Comparison of ENCODE assay signal across 8 cellular contexts in genomic region chr12:6613776-6614512, GRCh38. TPM values are rescaled to one million over a fixed set of nuclear protein-coding genes. Genes with fewer than 3 reads are reported as not detected.
DNase-seq lines count a peak whose midpoint lies in the region; ATAC-seq, FAIRE-seq and TF ChIP-seq lines count a peak whose summit lies in the region.

No MANE protein-coding gene starts in this region.

- TF ChIP-seq POLR2A in heart left ventricle (IDR thresholded peaks at IDR 0.05), result no peak

- H3K9ac ChIP-seq in Loucy (ENCODE audit: low read depth, low read length, poor library complexity, severe bottlenecking) (peak overlapping the region; percentile 93), astrocyte (ENCODE audit: low read length) (peak overlapping the region; percentile 67)

- H3K36me3 ChIP-seq in Loucy (ENCODE audit: insufficient read depth, low read length) (peaks cover 5% of the 10 kb centered on the region; the same call in 1 of the 2 replicates), astrocyte (ENCODE audit: insufficient read depth, low read length) (no peaks in the 10 kb centered on the region), heart left ventricle (no peaks in the 10 kb centered on the region)

- H3K9me3 ChIP-seq in Loucy (ENCODE audit: insufficient read depth, low read depth, low read length) (no peaks in the 10 kb centered on the region), astrocyte (ENCODE audit: insufficient read depth, low read depth, low read length) (no peaks in the 10 kb centered on the region), heart left ventricle (no peaks in the 10 kb centered on the region)

- H3K27me3 ChIP-seq in Loucy (ENCODE audit: insufficient read depth, low read length, poor library complexity, severe bottlenecking) (no peaks in the 10 kb centered on the region), astrocyte (ENCODE audit: insufficient read depth, low read length) (no peaks in the 10 kb centered on the region), heart left ventricle (no peaks in the 10 kb centered on the region)

- no peaks in the 10 kb centered on the region for H3K9me3 Mint-ChIP-seq in astrocyte (ENCODE audit: unreplicated experiment)

- FAIRE-seq in G401.6 (lab: Jason Lieb, UNC) (peak; percentile 94), RCC 7860 (lab: Jason Lieb, UNC) (peak; percentile 45), astrocyte (lab: Jason Lieb, UNC) (no peak)

- H3K27ac Mint-ChIP-seq in astrocyte (ENCODE audit: unreplicated experiment), result peak overlapping the region; percentile 79

- H3K4me1 ChIP-seq in Loucy (ENCODE audit: insufficient read depth, low read length, poor library complexity, severe bottlenecking), result peaks cover 41% of the 10 kb centered on the region
- peaks cover 21% of the 10 kb centered on the region for H3K4me1 ChIP-seq in astrocyte (ENCODE audit: insufficient read depth, low read length)
- H3K4me1 ChIP-seq in heart left ventricle, result peaks cover 0 to 42% (median 27%) of the 10 kb centered on the region in 12 donors

- peaks cover 41% of the 10 kb centered on the region for H3F3A ChIP-seq in Loucy (ENCODE audit: low read depth)

- no peaks in the 10 kb centered on the region for H4K20me1 ChIP-seq in Loucy (ENCODE audit: insufficient read depth, low read length, poor library complexity, severe bottlenecking)
- H4K20me1 ChIP-seq in astrocyte (ENCODE audit: insufficient read depth, low read length), result no peaks in the 10 kb centered on the region

- H2AFZ ChIP-seq in Loucy (ENCODE audit: low read length) (0 out of 2 replicates have a peak overlapping the region, but pooled peaks have one; percentile 35), astrocyte (ENCODE audit: low read depth, low read length) (peak overlapping the region; percentile 89)

- H3K36me3 Mint-ChIP-seq in astrocyte (ENCODE audit: low read depth, unreplicated experiment), result no peaks in the 10 kb centered on the region

- H3K79me2 ChIP-seq in Loucy (ENCODE audit: insufficient read depth, low read length) (0 out of 2 replicates have a peak, but pooled peaks cover 4% of the 10 kb centered on the region), astrocyte (ENCODE audit: insufficient read depth, low read length) (no peaks in the 10 kb centered on the region)

- whole genome bisulfite sequencing in heart left ventricle, 4 donors, result 5 to 6% (median 5%) methylated on average over 20 to 21 of the region's 21 CpGs

- H3K27me3 Mint-ChIP-seq in astrocyte (ENCODE audit: low read depth, unreplicated experiment), result peaks cover under 1% of the 10 kb centered on the region

- peak overlapping the region; percentile 97 for H3K4me2 ChIP-seq in Loucy (ENCODE audit: low read depth, low read length, poor library complexity, severe bottlenecking)
- peak overlapping the region; percentile 69 for H3K4me2 ChIP-seq in astrocyte (ENCODE audit: low read length)

- peak overlapping the region; percentile 55 for H3K27ac ChIP-seq in astrocyte (ENCODE audit: low read depth, low read length)
- peak overlapping the region; percentile 72 to 98 (median 90) for H3K27ac ChIP-seq in heart left ventricle

- H3K4me3 Mint-ChIP-seq in astrocyte (ENCODE audit: unreplicated experiment), result peak overlapping the region; percentile 58

- peaks cover 23% of the 10 kb centered on the region for H3K4me1 Mint-ChIP-seq in astrocyte (ENCODE audit: low read depth, unreplicated experiment)

- H3K4me3 ChIP-seq in Loucy (ENCODE audit: low read length, poor library complexity, severe bottlenecking) (peak overlapping the region; percentile 3), astrocyte (ENCODE audit: insufficient read depth, low read depth, low read length) (no peak overlapping the region), heart left ventricle (peak overlapping the region in 4 of 12 donors; percentile 3 to 47 (median 16))

- TF ChIP-seq CTCF in Loucy (conservative IDR thresholded peaks at IDR 0.05; ENCODE audit: low read length) (peak; percentile 61), astrocyte (IDR thresholded peaks at IDR 0.05; ENCODE audit: insufficient read depth, low read depth, low read length) (no peak), heart left ventricle (IDR thresholded peaks at IDR 0.05) (peak in 1 of 12 donors; percentile 10), omental fat pad (IDR thresholded peaks at IDR 0.05) (no peak)

- intact Hi-C loops in heart left ventricle (cut with DNase I), result loop anchor here in 4 of 10 donors (2.0 to 10.0 kb wide), 6 partner anchors 49 to 211 kb away; partner anchors contain the start of genes ING4 (in 2 of the 4), GPR162 (in 1 of the 4), LAG3 (in 1 of the 4) and P3H3 (in 1 of the 4)

- peak; percentile 85 to 91 (median 88) for ATAC-seq in heart left ventricle
- peak; percentile 91 for ATAC-seq in omental fat pad (ENCODE audit: low FRiP score)
- ATAC-seq in HG03521 (IDR thresholded peaks at IDR 0.05; ENCODE audit: unreplicated experiment), result no peak

- no peaks in the 10 kb centered on the region for H3K9me2 ChIP-seq in Loucy (replicated peaks; ENCODE audit: low read depth, low read length)

- DNase-seq in RCC 7860 (ENCODE audit: low spot score) (peak; percentile 95), astrocyte (ENCODE audit: low read depth) (peak; percentile 94), heart left ventricle (peak; percentile 92 to 94 (median 93)), omental fat pad (ENCODE audit: low spot score) (peak; percentile 54), GM19240 (ENCODE audit: insufficient read length, low spot score) (no peak)

RNA-seq across cellular contexts. Expression of gene CHD4, which starts 6.8 kb away (rescaled TPM):
- total RNA-seq in astrocyte, result 319 and 329 TPM in 2 replicates
- 100 to 1,000 TPM; 131 to 237 (median 160) TPM for total RNA-seq in heart left ventricle
- polyA plus RNA-seq in heart left ventricle, result 100 to 1,000 TPM; 144 to 189 TPM
- 100 to 1,000 TPM; 171 to 213 (median 194) TPM for total RNA-seq in omental fat pad

RNA-seq across cellular contexts. Expression of gene LPAR5, which starts 21.8 kb away (rescaled TPM):
- 0.73 and 0.89 TPM in 2 replicates for total RNA-seq in astrocyte
- total RNA-seq in heart left ventricle, result 10 to 100 TPM in 1 of 9 donors, 1 to 10 TPM in 8; 3.7 to 11.7 (median 4.8) TPM
- polyA plus RNA-seq in heart left ventricle, result 1 to 10 TPM; 3.5 to 4.7 TPM
- 1 to 10 TPM; 2.2 to 6.3 (median 2.4) TPM for total RNA-seq in omental fat pad

RNA-seq across cellular contexts. Expression of gene ACRBP, which starts 33.3 kb away (rescaled TPM):
- 0.54 and 0.60 TPM in 2 replicates for total RNA-seq in astrocyte
- 1 to 10 TPM in 4 of 9 donors, under 1 TPM in 4, not detected in 1; 0.32 to 7.2 (median 0.99) TPM for total RNA-seq in heart left ventricle
- under 1 TPM; 0.34 to 0.60 TPM for polyA plus RNA-seq in heart left ventricle
- total RNA-seq in omental fat pad, result 1 to 10 TPM; 1.9 to 3.8 (median 3.2) TPM

RNA-seq across cellular contexts. Expression of gene NOP2, which starts 45.9 kb away (rescaled TPM):
- total RNA-seq in astrocyte (53.1 and 66.8 TPM in 2 replicates), heart left ventricle (10 to 100 TPM; 12.9 to 23.8 (median 16.5) TPM), omental fat pad (100 to 1,000 TPM in 1 of 4 donors, 10 to 100 TPM in 3; 26.2 to 153 (median 45.0) TPM)
- 10 to 100 TPM; 15.4 to 30.1 TPM for polyA plus RNA-seq in heart left ventricle

RNA-seq across cellular contexts. Expression of gene ING4, which starts 49.0 kb away (rescaled TPM):
- total RNA-seq in astrocyte (30.9 and 34.8 TPM in 2 replicates), heart left ventricle (10 to 100 TPM; 17.4 to 39.0 (median 24.7) TPM), omental fat pad (10 to 100 TPM in 3 of 4 donors, 1 to 10 TPM in 1; 9.7 to 48.7 (median 24.8) TPM)
- 10 to 100 TPM; 14.6 to 23.6 TPM for polyA plus RNA-seq in heart left ventricle
